Comparison of ENCODE assay signal across 1 cellular context in genomic region chr13:73058432-73058740, GRCh38.
A peak's percentile ranks its signal among the peaks of the same experiment; 100 is the strongest.
TF ChIP-seq lines count a peak whose summit lies in the region.

No MANE protein-coding gene starts in this region.

TF ChIP-seq in K562, 482 proteins besides CTCF, POLR2A, EP300 and RAD21 (continued from another document):
- TF ChIP-seq BCLAF1 (IDR thresholded peaks at IDR 0.05; ENCODE audit: borderline replicate concordance in 1 of 2, control insufficient read depth in 1 of 2, low read depth in 2 of 2, low read length in 1 of 2): no peak
- TF ChIP-seq MEIS2 (IDR thresholded peaks at IDR 0.05; ENCODE audit: partially characterized antibody): no peak
- no peak for TF ChIP-seq ZMIZ1 (IDR thresholded peaks at IDR 0.05; ENCODE audit: low read depth in 2 of 2, low read length in 2 of 2)
- peak; percentile 78 for TF ChIP-seq CEBPB (tag; IDR thresholded peaks at IDR 0.05)
- TF ChIP-seq CC2D1A (IDR thresholded peaks at IDR 0.05): no peak
- TF ChIP-seq ZNF512 (tag; IDR thresholded peaks at IDR 0.05): peak; percentile 56
- no peak for TF ChIP-seq TFAM (CRISPR knock-in tag; conservative IDR thresholded peaks at IDR 0.05)
- TF ChIP-seq E2F8 (IDR thresholded peaks at IDR 0.05; ENCODE audit: low read depth, partially characterized antibody): no peak
- TF ChIP-seq CEBPG (CRISPR knock-in tag; IDR thresholded peaks at IDR 0.05): no peak
- peak in 1 of 2 experiments; percentile 54; a peak in 1 of 4 replicates for TF ChIP-seq CEBPG (tag; conservative IDR thresholded peaks at IDR 0.05 in 1 of 2, IDR thresholded peaks at IDR 0.05 in 1 of 2)
